ENCODE assay signal across 15 cellular contexts in genomic region chrX:38965883-38966282, GRCh38.
"Had no signal": no experiment of that assay in that cellular context is flagged by ENCODE, and none has a peak within 500 bp of the region (broad histone marks: within the 10 kb centered on the region; RNA-seq: fewer than 3 reads in every experiment).

No MANE protein-coding gene starts in this region.

- H3K9me3 Mint-ChIP-seq: effector memory CD8-positive, alpha-beta T cell; natural killer cell had no signal

- H3K4me1 Mint-ChIP-seq: natural killer cell had no signal

- DNase-seq: effector memory CD8-positive, alpha-beta T cell; gastrocnemius medialis; kidney glomerular epithelial cell; mammary epithelial cell; natural killer cell; psoas muscle; retina; sigmoid colon; stimulated activated CD4-positive, alpha-beta T cell treated with anti-CD3 and anti-CD28 coated beads, Interleukin-2, amount 100 ng/mL, for 24 hours; stimulated activated CD4-positive, alpha-beta T cell treated with anti-CD3 and anti-CD28 coated beads, Interleukin-4, amount 100 ng/mL, for 4 hours; stimulated activated naive B cell treated with anti-CD40 and anti-IgM and Interleukin-4, amounts not matched to agents 10 μg/mL and 1 μg/mL and 100 μg/mL, for 72 hours; stimulated activated naive CD8-positive, alpha-beta T cell treated with anti-CD3 and anti-CD28 coated beads, Interleukin-15, amount 100 ng/mL, for 72 hours; testis; upper lobe of right lung had no signal

- H3K27me3 Mint-ChIP-seq: stimulated activated naive CD8-positive, alpha-beta T cell treated with anti-CD3 and anti-CD28 coated beads, Interleukin-15, amount 100 ng/mL, for 72 hours had no signal

- ATAC-seq: effector memory CD8-positive, alpha-beta T cell; gastrocnemius medialis; left lobe of liver; natural killer cell; psoas muscle; stimulated activated naive B cell treated with anti-CD40 and anti-IgM and Interleukin-4, amounts not matched to agents 10 μg/mL and 1 μg/mL and 100 μg/mL, for 72 hours; stimulated activated naive CD8-positive, alpha-beta T cell treated with anti-CD3 and anti-CD28 coated beads, Interleukin-15, amount 100 ng/mL, for 72 hours; upper lobe of right lung had no signal

- H3K4me3 Mint-ChIP-seq: effector memory CD8-positive, alpha-beta T cell; natural killer cell; stimulated activated naive B cell treated with anti-CD40 and anti-IgM and Interleukin-4, amounts not matched to agents 10 μg/mL and 1 μg/mL and 100 μg/mL, for 72 hours; stimulated activated naive CD8-positive, alpha-beta T cell treated with anti-CD3 and anti-CD28 coated beads, Interleukin-15, amount 100 ng/mL, for 72 hours had no signal

- H3K36me3 Mint-ChIP-seq: natural killer cell had no signal

- H3K27ac Mint-ChIP-seq: effector memory CD8-positive, alpha-beta T cell; natural killer cell; stimulated activated naive B cell treated with anti-CD40 and anti-IgM and Interleukin-4, amounts not matched to agents 10 μg/mL and 1 μg/mL and 100 μg/mL, for 72 hours; stimulated activated naive CD8-positive, alpha-beta T cell treated with anti-CD3 and anti-CD28 coated beads, Interleukin-15, amount 100 ng/mL, for 72 hours had no signal
